ENCODE assay signal across 8 cellular contexts in genomic region chr16:4315185-4316102, GRCh38. TPM values are rescaled to one million over a fixed set of nuclear protein-coding genes. Genes with fewer than 3 reads are reported as not detected.
DNase-seq lines count a peak whose midpoint lies in the region; ATAC-seq and TF ChIP-seq lines count a peak whose summit lies in the region.

Gene GLIS2 (plus strand): TSS chr16:4316067. CDS start chr16:4332281, 16,214 bp downstream.

- peaks cover 12% of the 10 kb centered on the region for H3K4me1 Mint-ChIP-seq in activated T-cell treated with anti-CD3 and anti-CD28 coated beads, Interleukin-2, amount 50 U/mL, for 4 hours (ENCODE audit: low read depth)
- H3K4me1 Mint-ChIP-seq in natural killer cell = peaks cover 11 to 22% of the 10 kb centered on the region in 2 donors

- H3K27me3 Mint-ChIP-seq in activated T-cell treated with anti-CD3 and anti-CD28 coated beads, Interleukin-2, amount 50 U/mL, for 4 hours (ENCODE audit: low read depth) = peaks cover 15% of the 10 kb centered on the region
- H3K27me3 Mint-ChIP-seq in natural killer cell (ENCODE audit: low read depth in 2 of 2) = peaks cover 11 to 15% of the 10 kb centered on the region in 2 donors

- TF ChIP-seq CTCF in fibroblast of mammary gland (conservative IDR thresholded peaks at IDR 0.05; ENCODE audit: control insufficient read depth, insufficient read depth, low read depth, low read length) (no peak), natural killer cell (IDR thresholded peaks at IDR 0.05) (no peak)

- peak within 1 kb of the TSS; percentile 65 for H3K4me3 ChIP-seq in fibroblast of mammary gland (ENCODE audit: control insufficient read depth, low read depth, low read length)

- no peak for DNase-seq in activated CD4-positive, CD25-positive, alpha-beta regulatory T cell treated with anti-CD3 and anti-CD28 coated beads, Interleukin-2, amount 50 U/mL, for 72 hours
- DNase-seq in NCI-H1930 (lab: John Stamatoyannopoulos, UW) (peak; percentile 84 to 89), fibroblast of mammary gland (ENCODE audit: low read depth) (peak; percentile 63), natural killer cell (peak; percentile 38), NOMO-1 (lab: John Stamatoyannopoulos, UW; ENCODE audit: unreplicated experiment in 2 of 2) (no peak)
- no peak for DNase-seq in activated T-cell treated with anti-CD3 and anti-CD28 coated beads, Interleukin-2, amount 50 U/mL, for 4 hours

- H3K27ac Mint-ChIP-seq in natural killer cell = peak within 1 kb of the TSS; percentile 65 to 76

- intact Hi-C loops in natural killer cell (cut with micrococcal nuclease) = no loop called here

- H3K36me3 Mint-ChIP-seq in activated T-cell treated with anti-CD3 and anti-CD28 coated beads, Interleukin-2, amount 50 U/mL, for 4 hours (ENCODE audit: insufficient read depth) = no peaks in the 10 kb centered on the region
- H3K36me3 Mint-ChIP-seq in natural killer cell = no peaks in the 10 kb centered on the region

- no peaks in the 10 kb centered on the region for H3K9me3 Mint-ChIP-seq in activated T-cell treated with anti-CD3 and anti-CD28 coated beads, Interleukin-2, amount 50 U/mL, for 4 hours
- no peaks in the 10 kb centered on the region for H3K9me3 Mint-ChIP-seq in natural killer cell

- peak within 1 kb of the TSS; percentile 85 for H3K4me3 Mint-ChIP-seq in activated T-cell treated with anti-CD3 and anti-CD28 coated beads, Interleukin-2, amount 50 U/mL, for 4 hours
- peak within 1 kb of the TSS; percentile 94 for H3K4me3 Mint-ChIP-seq in natural killer cell

- ATAC-seq in activated CD4-positive, CD25-positive, alpha-beta regulatory T cell treated with anti-CD3 and anti-CD28 coated beads, Interleukin-2, amount 50 U/mL, for 24 hours = peak; percentile 22 to 36
- ATAC-seq in activated T-cell treated with anti-CD3 and anti-CD28 coated beads, Interleukin-2, amount 50 U/mL, for 4 hours = peak; percentile 37 to 39
- ATAC-seq in natural killer cell (peak; percentile 64), HG03039 (IDR thresholded peaks at IDR 0.05; ENCODE audit: unreplicated experiment) (no peak)

RNA-seq across cellular contexts. Expression of gene GLIS2, which starts in this region (rescaled TPM):
- total RNA-seq in activated T-cell treated with anti-CD3 and anti-CD28 coated beads, Interleukin-2, amount 50 U/mL, for 4 hours = under 1 TPM; 0.11 to 0.19 (median 0.13) TPM
- under 1 TPM in 2 of 3 donors, not detected in 1; 0.05 to 0.35 TPM for total RNA-seq in natural killer cell

Comparison
In these comparisons a context has a peak if more than half of its experiments do, and no peak if none do; other contexts are left out.
1. Peak in ATAC-seq in activated T-cell treated with anti-CD3 and anti-CD28 coated beads, Interleukin-2, amount 50 U/mL, for 4 hours; RNA of the gene not detected or under 1 TPM.
2. Peak in DNase-seq and ATAC-seq in natural killer cell; RNA of the gene not detected or under 1 TPM.
3. DNase-seq: peak in NCI-H1930 (2 of 2) and fibroblast of mammary gland (single experiment); none in activated CD4-positive, CD25-positive, alpha-beta regulatory T cell treated with anti-CD3 and anti-CD28 coated beads, Interleukin-2, amount 50 U/mL, for 72 hours (single experiment), activated T-cell treated with anti-CD3 and anti-CD28 coated beads, Interleukin-2, amount 50 U/mL, for 4 hours (single experiment) and NOMO-1 (0 of 2).